8 cellular contexts compared by ENCODE assay signal in the genomic region with DNA sequence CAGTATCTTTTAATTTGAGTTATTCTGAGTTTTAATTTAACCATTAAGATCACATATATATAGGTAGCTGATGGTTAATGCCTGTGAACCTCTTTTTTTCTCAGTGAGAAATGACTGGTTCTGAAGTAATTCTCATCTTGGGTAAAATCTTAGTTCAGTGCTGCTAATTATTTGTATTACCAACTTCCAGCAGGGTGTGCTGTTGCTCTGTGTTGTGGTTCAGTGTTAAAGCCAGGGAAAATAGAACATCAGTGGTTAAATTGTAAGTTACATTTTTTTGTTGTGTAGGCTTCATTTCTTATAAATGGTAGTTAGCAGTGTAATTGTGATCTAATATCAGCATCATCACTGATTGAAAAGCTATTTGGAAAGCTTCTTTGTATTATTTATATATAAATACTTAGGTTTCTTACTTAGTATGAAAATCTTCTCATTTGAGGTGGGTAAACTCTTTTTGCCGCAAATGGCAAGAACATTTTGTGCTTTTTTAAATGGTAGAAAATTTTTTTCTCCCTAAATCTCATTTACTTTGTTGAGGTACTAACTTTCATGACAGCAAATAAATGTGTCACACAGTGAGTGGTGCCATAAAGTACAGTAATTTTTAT. TPM values are rescaled to one million over a fixed set of nuclear protein-coding genes. Genes with fewer than 3 reads are reported as not detected.
DNase-seq lines count a peak whose midpoint lies in the region; ATAC-seq and TF ChIP-seq lines count a peak whose summit lies in the region.

No MANE protein-coding gene starts in this region.

- peak; percentile 54 for ATAC-seq in GM21825 (IDR thresholded peaks at IDR 0.05; ENCODE audit: unreplicated experiment)
- ATAC-seq in GM19463 (IDR thresholded peaks at IDR 0.05; ENCODE audit: unreplicated experiment): no peak

- no TSS peak for BruUV-seq in Caco-2 (replicated peaks; lab: Mats Ljungman, UMichigan)

- TF ChIP-seq CTCF in Caco-2 (IDR thresholded peaks at IDR 0.05; ENCODE audit: insufficient read depth in 1 of 2, low read depth in 1 of 2, low read length in 1 of 2, severe bottlenecking in 1 of 2, unreplicated experiment in 1 of 2) (peak; percentile 38 to 73), foreskin fibroblast (IDR thresholded peaks at IDR 0.05; ENCODE audit: low read depth, low read length) (peak; percentile 56), ovary (IDR thresholded peaks at IDR 0.05) (peak; percentile 49 to 65 (median 54))

- TF ChIP-seq POLR2A in ovary (IDR thresholded peaks at IDR 0.05): no peak

- H3K4me1 ChIP-seq in Caco-2: no peaks in the 10 kb centered on the region
- H3K4me1 ChIP-seq in ovary (ENCODE audit: insufficient read depth): no peaks in the 10 kb centered on the region

- no peak overlapping the region for H3K4me3 ChIP-seq in Caco-2 (ENCODE audit: low read depth, low read length)
- no peak overlapping the region for H3K4me3 ChIP-seq in foreskin fibroblast (ENCODE audit: low read depth in 1 of 2, low read length in 2 of 2)
- H3K4me3 ChIP-seq in ovary: no peak overlapping the region

- DNase-seq in Caco-2 (peak in 1 of 2 experiments; percentile 49), NCI-H510A (lab: John Stamatoyannopoulos, UW) (peak; percentile 16), foreskin fibroblast (peak; percentile 53 to 86), ovary (peak; percentile 43 to 57 (median 51)), SHP77 treated with DMSO at 0.1 percent for 48 hours (lab: John Stamatoyannopoulos, UW) (no peak)
- peak; percentile 51 for DNase-seq in activated CD4-positive, alpha-beta memory T cell treated with anti-CD3 and anti-CD28 coated beads, Interleukin-2, amount 10 ng/mL, durations not matched to agents 7 days and 5 days

- peaks cover 36% of the 10 kb centered on the region for H3K36me3 Mint-ChIP-seq in Caco-2 (ENCODE audit: insufficient read depth, unreplicated experiment)
- peaks cover 46% of the 10 kb centered on the region for H3K36me3 Mint-ChIP-seq in activated CD4-positive, alpha-beta memory T cell treated with anti-CD3 and anti-CD28 coated beads, Interleukin-2, amount 10 ng/mL, durations not matched to agents 7 days and 5 days (ENCODE audit: low read depth)

- no peaks in the 10 kb centered on the region for H3K9me3 Mint-ChIP-seq in Caco-2 (ENCODE audit: unreplicated experiment)
- no peaks in the 10 kb centered on the region for H3K9me3 Mint-ChIP-seq in activated CD4-positive, alpha-beta memory T cell treated with anti-CD3 and anti-CD28 coated beads, Interleukin-2, amount 10 ng/mL, durations not matched to agents 7 days and 5 days

- TF ChIP-seq EP300 in ovary (IDR thresholded peaks at IDR 0.05): no peak

- CTCF ChIA-PET in Caco-2 (lab: Charles Lee): no interaction called here
- CTCF ChIA-PET in activated CD4-positive, alpha-beta memory T cell treated with anti-CD3 and anti-CD28 coated beads, Interleukin-2, amount 10 ng/mL, durations not matched to agents 7 days and 5 days (lab: Charles Lee): interaction anchor here (1.0 to 5.5 kb wide), 12 partner anchors 9 to 1493 kb away, joined by 3 to 28 read pairs (median 4); no protein-coding TSS in a partner anchor

- H3K4me1 Mint-ChIP-seq in Caco-2 (ENCODE audit: low read depth, unreplicated experiment): no peaks in the 10 kb centered on the region
- peaks cover 1% of the 10 kb centered on the region for H3K4me1 Mint-ChIP-seq in activated CD4-positive, alpha-beta memory T cell treated with anti-CD3 and anti-CD28 coated beads, Interleukin-2, amount 10 ng/mL, durations not matched to agents 7 days and 5 days

- POLR2A ChIA-PET in Caco-2 (lab: Charles Lee): no interaction called here
- POLR2A ChIA-PET in activated CD4-positive, alpha-beta memory T cell treated with anti-CD3 and anti-CD28 coated beads, Interleukin-2, amount 10 ng/mL, durations not matched to agents 7 days and 5 days (lab: Charles Lee): no interaction called here

- no peaks in the 10 kb centered on the region for H3K27me3 ChIP-seq in Caco-2 (replicated peaks; ENCODE audit: control insufficient read depth, insufficient read depth, low read length)
- no peaks in the 10 kb centered on the region for H3K27me3 ChIP-seq in ovary

- no peaks in the 10 kb centered on the region for H3K36me3 ChIP-seq in Caco-2 (ENCODE audit: control insufficient read depth, insufficient read depth, low read length)
- H3K36me3 ChIP-seq in ovary: no peaks in the 10 kb centered on the region

- 80 to 88% (median 82%) methylated on average over 1 of the region's 1 CpG for WGBS in ovary, 3 donors

- H3K27me3 Mint-ChIP-seq in Caco-2 (ENCODE audit: insufficient read depth, unreplicated experiment): no peaks in the 10 kb centered on the region
- no peaks in the 10 kb centered on the region for H3K27me3 Mint-ChIP-seq in activated CD4-positive, alpha-beta memory T cell treated with anti-CD3 and anti-CD28 coated beads, Interleukin-2, amount 10 ng/mL, durations not matched to agents 7 days and 5 days

- H3K27ac ChIP-seq in ovary: no peak overlapping the region

- no peak overlapping the region for H3K27ac Mint-ChIP-seq in Caco-2 (ENCODE audit: unreplicated experiment)
- H3K27ac Mint-ChIP-seq in activated CD4-positive, alpha-beta memory T cell treated with anti-CD3 and anti-CD28 coated beads, Interleukin-2, amount 10 ng/mL, durations not matched to agents 7 days and 5 days: no peak overlapping the region

- intact Hi-C loops in Caco-2 (cut with micrococcal nuclease; ENCODE audit: unreplicated experiment): loop anchor here (1.0 kb wide), 1 partner anchor 25 kb away; no protein-coding TSS in a partner anchor
- intact Hi-C loops in ovary (cut with DNase I): no loop called here

- no peaks in the 10 kb centered on the region for H3K9me3 ChIP-seq in Caco-2
- no peaks in the 10 kb centered on the region for H3K9me3 ChIP-seq in ovary

- H3K4me3 Mint-ChIP-seq in Caco-2 (ENCODE audit: unreplicated experiment): no peak overlapping the region
- H3K4me3 Mint-ChIP-seq in activated CD4-positive, alpha-beta memory T cell treated with anti-CD3 and anti-CD28 coated beads, Interleukin-2, amount 10 ng/mL, durations not matched to agents 7 days and 5 days: no peak overlapping the region

RNA-seq across cellular contexts. Expression of a gene that starts 43.7 kb away (rescaled TPM):
- total RNA-seq in Caco-2 (2022) (23.4 and 23.8 TPM in 2 replicates), ovary (10 to 100 TPM; 15.0 to 24.0 (median 19.7) TPM)
- 10 to 100 TPM; 23.8 to 24.2 TPM for total RNA-seq in activated CD4-positive, alpha-beta memory T cell treated with anti-CD3 and anti-CD28 coated beads, Interleukin-2, amount 10 ng/mL, durations not matched to agents 7 days and 5 days
- polyA plus RNA-seq in ovary: 10 to 100 TPM; 13.0 to 17.2 TPM
